1 cellular context compared by ENCODE assay signal in the genomic region with DNA sequence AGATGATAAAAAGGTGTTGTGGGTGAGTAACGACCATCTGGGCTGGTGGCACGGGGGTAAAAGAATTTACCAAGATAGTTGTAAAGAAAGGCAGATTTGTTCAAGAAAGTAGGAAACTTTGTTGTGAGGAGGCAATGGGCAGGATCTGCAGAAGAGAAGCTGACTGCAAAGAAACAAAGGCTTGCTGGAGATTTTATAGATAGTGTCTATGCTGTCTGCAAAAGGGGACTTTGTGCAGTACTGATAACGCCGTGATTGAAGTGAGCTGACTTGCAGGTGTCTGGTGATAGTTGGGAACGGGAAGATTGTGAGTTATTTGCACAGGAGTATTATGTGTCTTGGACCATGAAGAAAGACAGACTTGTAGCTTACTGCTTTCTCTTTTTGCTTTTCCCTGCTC.
TF ChIP-seq lines count a peak whose summit lies in the region.

No MANE protein-coding gene starts in this region.

TF ChIP-seq in GM23338, 12 proteins besides CTCF, POLR2A, EP300 and RAD21 (continued from another document):
- TF ChIP-seq, protein P1, sequence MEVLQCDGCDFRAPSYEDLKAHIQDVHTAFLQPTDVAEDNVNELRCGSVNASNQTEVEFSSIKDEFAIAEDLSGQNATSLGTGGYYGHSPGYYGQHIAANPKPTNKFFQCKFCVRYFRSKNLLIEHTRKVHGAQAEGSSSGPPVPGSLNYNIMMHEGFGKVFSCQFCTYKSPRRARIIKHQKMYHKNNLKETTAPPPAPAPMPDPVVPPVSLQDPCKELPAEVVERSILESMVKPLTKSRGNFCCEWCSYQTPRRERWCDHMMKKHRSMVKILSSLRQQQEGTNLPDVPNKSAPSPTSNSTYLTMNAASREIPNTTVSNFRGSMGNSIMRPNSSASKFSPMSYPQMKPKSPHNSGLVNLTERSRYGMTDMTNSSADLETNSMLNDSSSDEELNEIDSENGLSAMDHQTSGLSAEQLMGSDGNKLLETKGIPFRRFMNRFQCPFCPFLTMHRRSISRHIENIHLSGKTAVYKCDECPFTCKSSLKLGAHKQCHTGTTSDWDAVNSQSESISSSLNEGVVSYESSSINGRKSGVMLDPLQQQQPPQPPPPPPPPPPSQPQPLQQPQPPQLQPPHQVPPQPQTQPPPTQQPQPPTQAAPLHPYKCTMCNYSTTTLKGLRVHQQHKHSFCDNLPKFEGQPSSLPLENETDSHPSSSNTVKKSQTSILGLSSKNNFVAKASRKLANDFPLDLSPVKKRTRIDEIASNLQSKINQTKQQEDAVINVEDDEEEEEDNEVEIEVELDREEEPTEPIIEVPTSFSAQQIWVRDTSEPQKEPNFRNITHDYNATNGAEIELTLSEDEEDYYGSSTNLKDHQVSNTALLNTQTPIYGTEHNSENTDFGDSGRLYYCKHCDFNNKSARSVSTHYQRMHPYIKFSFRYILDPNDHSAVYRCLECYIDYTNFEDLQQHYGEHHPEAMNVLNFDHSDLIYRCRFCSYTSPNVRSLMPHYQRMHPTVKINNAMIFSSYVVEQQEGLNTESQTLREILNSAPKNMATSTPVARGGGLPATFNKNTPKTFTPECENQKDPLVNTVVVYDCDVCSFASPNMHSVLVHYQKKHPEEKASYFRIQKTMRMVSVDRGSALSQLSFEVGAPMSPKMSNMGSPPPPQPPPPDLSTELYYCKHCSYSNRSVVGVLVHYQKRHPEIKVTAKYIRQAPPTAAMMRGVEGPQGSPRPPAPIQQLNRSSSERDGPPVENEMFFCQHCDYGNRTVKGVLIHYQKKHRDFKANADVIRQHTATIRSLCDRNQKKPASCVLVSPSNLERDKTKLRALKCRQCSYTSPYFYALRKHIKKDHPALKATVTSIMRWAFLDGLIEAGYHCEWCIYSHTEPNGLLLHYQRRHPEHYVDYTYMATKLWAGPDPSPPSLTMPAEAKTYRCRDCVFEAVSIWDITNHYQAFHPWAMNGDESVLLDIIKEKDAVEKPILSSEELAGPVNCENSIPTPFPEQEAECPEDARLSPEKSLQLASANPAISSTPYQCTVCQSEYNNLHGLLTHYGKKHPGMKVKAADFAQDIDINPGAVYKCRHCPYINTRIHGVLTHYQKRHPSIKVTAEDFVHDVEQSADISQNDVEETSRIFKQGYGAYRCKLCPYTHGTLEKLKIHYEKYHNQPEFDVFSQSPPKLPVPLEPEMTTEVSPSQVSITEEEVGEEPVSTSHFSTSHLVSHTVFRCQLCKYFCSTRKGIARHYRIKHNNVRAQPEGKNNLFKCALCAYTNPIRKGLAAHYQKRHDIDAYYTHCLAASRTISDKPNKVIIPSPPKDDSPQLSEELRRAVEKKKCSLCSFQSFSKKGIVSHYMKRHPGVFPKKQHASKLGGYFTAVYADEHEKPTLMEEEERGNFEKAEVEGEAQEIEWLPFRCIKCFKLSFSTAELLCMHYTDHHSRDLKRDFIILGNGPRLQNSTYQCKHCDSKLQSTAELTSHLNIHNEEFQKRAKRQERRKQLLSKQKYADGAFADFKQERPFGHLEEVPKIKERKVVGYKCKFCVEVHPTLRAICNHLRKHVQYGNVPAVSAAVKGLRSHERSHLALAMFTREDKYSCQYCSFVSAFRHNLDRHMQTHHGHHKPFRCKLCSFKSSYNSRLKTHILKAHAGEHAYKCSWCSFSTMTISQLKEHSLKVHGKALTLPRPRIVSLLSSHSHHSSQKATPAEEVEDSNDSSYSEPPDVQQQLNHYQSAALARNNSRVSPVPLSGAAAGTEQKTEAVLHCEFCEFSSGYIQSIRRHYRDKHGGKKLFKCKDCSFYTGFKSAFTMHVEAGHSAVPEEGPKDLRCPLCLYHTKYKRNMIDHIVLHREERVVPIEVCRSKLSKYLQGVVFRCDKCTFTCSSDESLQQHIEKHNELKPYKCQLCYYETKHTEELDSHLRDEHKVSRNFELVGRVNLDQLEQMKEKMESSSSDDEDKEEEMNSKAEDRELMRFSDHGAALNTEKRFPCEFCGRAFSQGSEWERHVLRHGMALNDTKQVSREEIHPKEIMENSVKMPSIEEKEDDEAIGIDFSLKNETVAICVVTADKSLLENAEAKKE (CRISPR knock-in tag; IDR thresholded peaks at IDR 0.05), result no peak
- TF ChIP-seq EZH2 (IDR thresholded peaks at IDR 0.05; ENCODE audit: low read depth, unreplicated experiment), result no peak
- no peak for TF ChIP-seq EZH2phosphoT487 (IDR thresholded peaks at IDR 0.05; ENCODE audit: unreplicated experiment)
- no peak for TF ChIP-seq JUNB (IDR thresholded peaks at IDR 0.05; ENCODE audit: unreplicated experiment)
- no peak for TF ChIP-seq NANOG (IDR thresholded peaks at IDR 0.05; ENCODE audit: borderline replicate concordance)
- TF ChIP-seq, protein P2, sequence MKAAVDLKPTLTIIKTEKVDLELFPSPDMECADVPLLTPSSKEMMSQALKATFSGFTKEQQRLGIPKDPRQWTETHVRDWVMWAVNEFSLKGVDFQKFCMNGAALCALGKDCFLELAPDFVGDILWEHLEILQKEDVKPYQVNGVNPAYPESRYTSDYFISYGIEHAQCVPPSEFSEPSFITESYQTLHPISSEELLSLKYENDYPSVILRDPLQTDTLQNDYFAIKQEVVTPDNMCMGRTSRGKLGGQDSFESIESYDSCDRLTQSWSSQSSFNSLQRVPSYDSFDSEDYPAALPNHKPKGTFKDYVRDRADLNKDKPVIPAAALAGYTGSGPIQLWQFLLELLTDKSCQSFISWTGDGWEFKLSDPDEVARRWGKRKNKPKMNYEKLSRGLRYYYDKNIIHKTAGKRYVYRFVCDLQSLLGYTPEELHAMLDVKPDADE (IDR thresholded peaks at IDR 0.05), result no peak
- no peak for TF ChIP-seq STAT1 (IDR thresholded peaks at IDR 0.05; ENCODE audit: unreplicated experiment)
- TF ChIP-seq, protein P3, sequence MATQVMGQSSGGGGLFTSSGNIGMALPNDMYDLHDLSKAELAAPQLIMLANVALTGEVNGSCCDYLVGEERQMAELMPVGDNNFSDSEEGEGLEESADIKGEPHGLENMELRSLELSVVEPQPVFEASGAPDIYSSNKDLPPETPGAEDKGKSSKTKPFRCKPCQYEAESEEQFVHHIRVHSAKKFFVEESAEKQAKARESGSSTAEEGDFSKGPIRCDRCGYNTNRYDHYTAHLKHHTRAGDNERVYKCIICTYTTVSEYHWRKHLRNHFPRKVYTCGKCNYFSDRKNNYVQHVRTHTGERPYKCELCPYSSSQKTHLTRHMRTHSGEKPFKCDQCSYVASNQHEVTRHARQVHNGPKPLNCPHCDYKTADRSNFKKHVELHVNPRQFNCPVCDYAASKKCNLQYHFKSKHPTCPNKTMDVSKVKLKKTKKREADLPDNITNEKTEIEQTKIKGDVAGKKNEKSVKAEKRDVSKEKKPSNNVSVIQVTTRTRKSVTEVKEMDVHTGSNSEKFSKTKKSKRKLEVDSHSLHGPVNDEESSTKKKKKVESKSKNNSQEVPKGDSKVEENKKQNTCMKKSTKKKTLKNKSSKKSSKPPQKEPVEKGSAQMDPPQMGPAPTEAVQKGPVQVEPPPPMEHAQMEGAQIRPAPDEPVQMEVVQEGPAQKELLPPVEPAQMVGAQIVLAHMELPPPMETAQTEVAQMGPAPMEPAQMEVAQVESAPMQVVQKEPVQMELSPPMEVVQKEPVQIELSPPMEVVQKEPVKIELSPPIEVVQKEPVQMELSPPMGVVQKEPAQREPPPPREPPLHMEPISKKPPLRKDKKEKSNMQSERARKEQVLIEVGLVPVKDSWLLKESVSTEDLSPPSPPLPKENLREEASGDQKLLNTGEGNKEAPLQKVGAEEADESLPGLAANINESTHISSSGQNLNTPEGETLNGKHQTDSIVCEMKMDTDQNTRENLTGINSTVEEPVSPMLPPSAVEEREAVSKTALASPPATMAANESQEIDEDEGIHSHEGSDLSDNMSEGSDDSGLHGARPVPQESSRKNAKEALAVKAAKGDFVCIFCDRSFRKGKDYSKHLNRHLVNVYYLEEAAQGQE (IDR thresholded peaks at IDR 0.05; ENCODE audit: unreplicated experiment), result no peak
